Comparison of ENCODE assay signal across 1 cellular context in the genomic region with DNA sequence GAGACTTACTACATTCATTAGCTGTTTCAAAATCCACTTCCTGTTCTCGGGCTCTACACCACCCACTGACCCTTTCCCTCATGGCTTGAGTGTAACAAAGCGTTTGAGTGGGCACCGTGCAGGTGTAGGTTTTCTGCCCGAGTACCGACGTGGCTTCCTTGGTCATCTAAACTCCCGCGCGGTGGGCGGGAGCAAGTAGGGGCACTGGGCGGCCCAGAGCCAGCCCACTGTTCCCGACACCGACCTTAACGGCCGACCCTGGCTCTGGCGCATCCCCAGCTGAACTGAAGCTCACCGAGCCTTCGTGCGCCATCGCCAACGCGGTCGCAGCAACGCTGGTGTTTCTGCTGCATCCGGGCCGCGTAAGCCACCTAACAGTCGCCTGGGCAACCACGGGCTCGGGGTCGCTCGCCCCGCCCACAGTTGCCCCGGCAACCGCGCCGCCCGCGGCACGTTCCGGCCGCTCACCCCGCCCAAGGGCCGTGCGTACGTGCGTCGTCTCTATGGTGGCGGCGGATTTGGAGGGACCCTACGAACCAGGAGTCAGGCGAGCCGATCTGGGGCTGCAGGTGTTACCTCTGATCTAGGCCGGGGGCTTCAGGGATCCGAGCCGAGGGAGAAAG.
TF ChIP-seq lines count a peak whose summit lies in the region.

A gene (minus strand): TSS at position 372 of the 623 bp plus-strand sequence. CDS start 59 bp downstream, at position 313.
A gene with protein sequence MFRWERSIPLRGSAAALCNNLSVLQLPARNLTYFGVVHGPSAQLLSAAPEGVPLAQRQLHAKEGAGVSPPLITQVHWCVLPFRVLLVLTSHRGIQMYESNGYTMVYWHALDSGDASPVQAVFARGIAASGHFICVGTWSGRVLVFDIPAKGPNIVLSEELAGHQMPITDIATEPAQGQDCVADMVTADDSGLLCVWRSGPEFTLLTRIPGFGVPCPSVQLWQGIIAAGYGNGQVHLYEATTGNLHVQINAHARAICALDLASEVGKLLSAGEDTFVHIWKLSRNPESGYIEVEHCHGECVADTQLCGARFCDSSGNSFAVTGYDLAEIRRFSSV (plus strand): TSS at position 483 of the 623 bp plus-strand sequence. CDS start 424 bp downstream, outside the sequence.

TF ChIP-seq in K562, 482 proteins besides CTCF, POLR2A, EP300 and RAD21 (continued from another document):
- no peak; a peak in 1 of 4 replicates for TF ChIP-seq KDM1A (IDR thresholded peaks at IDR 0.05)
- TF ChIP-seq HNRNPLL (IDR thresholded peaks at IDR 0.05; ENCODE audit: low read depth, low read length, poor library complexity, severe bottlenecking): peak; percentile 95
- TF ChIP-seq RBM25 (IDR thresholded peaks at IDR 0.05; ENCODE audit: low read depth, low read length, severe bottlenecking): peak; percentile 78
- TF ChIP-seq ZBTB7A (IDR thresholded peaks at IDR 0.05; ENCODE audit: borderline replicate concordance, control insufficient read depth, low read depth, low read length): no peak
- no peak for TF ChIP-seq ZKSCAN3 (CRISPR knock-in tag; IDR thresholded peaks at IDR 0.05)
